ENCODE assay signal across 17 cellular contexts in genomic region chr16:8886593-8887437, GRCh38. TPM values are rescaled to one million over a fixed set of nuclear protein-coding genes. Genes with fewer than 3 reads are reported as not detected.
DNase-seq lines count a peak whose midpoint lies in the region; ATAC-seq, FAIRE-seq and TF ChIP-seq lines count a peak whose summit lies in the region.
"Had no signal": no experiment of that assay in that cellular context is flagged by ENCODE, and none has a peak within 500 bp of the region (broad histone marks: within the 10 kb centered on the region; RNA-seq: fewer than 3 reads in every experiment).

No MANE protein-coding gene starts in this region.

- H3K4me3 Mint-ChIP-seq in activated CD8-positive, alpha-beta T cell treated with anti-CD3 and anti-CD28 coated beads, Interleukin-2, amount 10 ng/mL, durations not matched to agents 7 days and 5 days, result no peak overlapping the region
- no peak overlapping the region for H3K4me3 Mint-ChIP-seq in activated CD8-positive, alpha-beta T cell treated with anti-CD3 and anti-CD28 coated beads for 36 hours
- H3K4me3 Mint-ChIP-seq in T-helper 17 cell, result peak overlapping the region; percentile 49

- peaks cover 9% of the 10 kb centered on the region for H3K4me1 Mint-ChIP-seq in activated CD8-positive, alpha-beta T cell treated with anti-CD3 and anti-CD28 coated beads, Interleukin-2, amount 10 ng/mL, durations not matched to agents 7 days and 5 days (ENCODE audit: low read depth)
- H3K4me1 Mint-ChIP-seq in activated CD8-positive, alpha-beta T cell treated with anti-CD3 and anti-CD28 coated beads for 36 hours (ENCODE audit: low read depth), result peaks cover 15% of the 10 kb centered on the region
- peaks cover 22% of the 10 kb centered on the region for H3K4me1 Mint-ChIP-seq in T-helper 17 cell

- POLR2A ChIA-PET in activated CD8-positive, alpha-beta T cell treated with anti-CD3 and anti-CD28 coated beads, Interleukin-2, amount 10 ng/mL, durations not matched to agents 7 days and 5 days (lab: Charles Lee), result interaction anchor here (1.2 kb wide), 1 partner anchor 8 kb away, joined by 3 read pairs; no protein-coding TSS in a partner anchor
- POLR2A ChIA-PET in activated CD8-positive, alpha-beta T cell treated with anti-CD3 and anti-CD28 coated beads for 36 hours (lab: Charles Lee), result interaction anchor here (1.4 kb wide), 1 partner anchor 13 kb away, joined by 3 read pairs; no protein-coding TSS in a partner anchor

- no peak overlapping the region for H3K9ac ChIP-seq in kidney (ENCODE audit: low read length in 2 of 2)

- peaks cover 8 to 18% of the 10 kb centered on the region in 2 donors for H3K36me3 ChIP-seq in kidney (ENCODE audit: control insufficient read depth in 1 of 2, insufficient read depth in 2 of 2, low read length in 2 of 2)
- H3K36me3 ChIP-seq in spleen, result peaks cover 0 to 41% (median 19%) of the 10 kb centered on the region in 6 donors

- intact Hi-C loops in activated CD8-positive, alpha-beta T cell treated with anti-CD3 and anti-CD28 coated beads for 36 hours (cut with micrococcal nuclease), result no loop called here
- intact Hi-C loops in kidney (cut with DNase I), result loop anchor here (10.0 kb wide), 1 partner anchor 82 kb away; no protein-coding TSS in a partner anchor
- intact Hi-C loops in spleen (cut with DNase I; ENCODE audit: low total_unique reads), result no loop called here

- H3K4me3 ChIP-seq in kidney (ENCODE audit: low read length in 2 of 2) (no peak overlapping the region), spleen (no peak overlapping the region)
- H3K4me3 ChIP-seq: A549, lung had no signal

- no peak for TF ChIP-seq CTCF in activated CD8-positive, alpha-beta T cell treated with anti-CD3 and anti-CD28 coated beads for 36 hours (IDR thresholded peaks at IDR 0.05)
- no peak for TF ChIP-seq CTCF in kidney (IDR thresholded peaks at IDR 0.05; ENCODE audit: borderline replicate concordance, extremely low read depth, insufficient read depth)
- TF ChIP-seq CTCF in spleen (IDR thresholded peaks at IDR 0.05 in 8 of 11, conservative IDR thresholded peaks at IDR 0.05 in 3 of 11), result no peak
- TF ChIP-seq CTCF in omental fat pad (IDR thresholded peaks at IDR 0.05), result no peak

- no peak for ATAC-seq in activated CD8-positive, alpha-beta T cell treated with anti-CD3 and anti-CD28 coated beads, Interleukin-2, amount 10 ng/mL, durations not matched to agents 7 days and 5 days
- no peak for ATAC-seq in activated CD8-positive, alpha-beta T cell treated with anti-CD3 and anti-CD28 coated beads for 36 hours
- ATAC-seq in T-helper 17 cell, result no peak
- no peak for ATAC-seq in HG03095 (IDR thresholded peaks at IDR 0.05; ENCODE audit: unreplicated experiment)
- no peak for ATAC-seq in omental fat pad (ENCODE audit: low FRiP score)

- no peaks in the 10 kb centered on the region for H3K9me3 Mint-ChIP-seq in activated CD8-positive, alpha-beta T cell treated with anti-CD3 and anti-CD28 coated beads, Interleukin-2, amount 10 ng/mL, durations not matched to agents 7 days and 5 days (ENCODE audit: insufficient read depth)
- no peaks in the 10 kb centered on the region for H3K9me3 Mint-ChIP-seq in activated CD8-positive, alpha-beta T cell treated with anti-CD3 and anti-CD28 coated beads for 36 hours
- H3K9me3 Mint-ChIP-seq: activated T-helper 2 cell treated with anti-CD3 and anti-CD28 coated beads, Interferon-gamma antibody, Interleukin-2, Interleukin-4, amounts not matched to agents 10 μg/mL and 5 μg/mL and 100 μg/mL, durations not matched to agents 14 hours and 24 hours and 36 hours had no signal

- H3K36me3 Mint-ChIP-seq in activated CD8-positive, alpha-beta T cell treated with anti-CD3 and anti-CD28 coated beads, Interleukin-2, amount 10 ng/mL, durations not matched to agents 7 days and 5 days (ENCODE audit: low read depth), result peaks cover 24% of the 10 kb centered on the region
- H3K36me3 Mint-ChIP-seq in activated CD8-positive, alpha-beta T cell treated with anti-CD3 and anti-CD28 coated beads for 36 hours (ENCODE audit: low read depth), result peaks cover 16% of the 10 kb centered on the region
- peaks cover 2% of the 10 kb centered on the region for H3K36me3 Mint-ChIP-seq in T-helper 17 cell (ENCODE audit: low read depth)

- DNase-seq in activated CD8-positive, alpha-beta T cell treated with anti-CD3 and anti-CD28 coated beads, Interleukin-2, amount 10 ng/mL, durations not matched to agents 7 days and 5 days, result no peak
- DNase-seq in activated CD8-positive, alpha-beta T cell treated with anti-CD3 and anti-CD28 coated beads for 36 hours, result no peak
- no peak for DNase-seq in T-helper 17 cell
- DNase-seq in kidney, result peak; percentile 17
- peak; percentile 37 for DNase-seq in spleen
- DNase-seq in iPS-NIHi7 (ENCODE audit: extremely low spot score), result no peak
- DNase-seq in omental fat pad (ENCODE audit: low spot score), result no peak
- DNase-seq: foreskin melanocyte, NCI-H1694, NCI-H446 treated with DMSO at 0.1 percent for 48 hours, OCI-M1 had no signal

- H3K9me3 ChIP-seq in T-helper 17 cell (ENCODE audit: control insufficient read depth, low read length, poor library complexity, severe bottlenecking) (no peaks in the 10 kb centered on the region), kidney (ENCODE audit: control insufficient read depth in 1 of 2, low read length in 2 of 2) (no peaks in the 10 kb centered on the region), spleen (no peaks in the 10 kb centered on the region)
- H3K9me3 ChIP-seq: A549 had no signal

- H3K27me3 ChIP-seq in spleen (replicated peaks in 1 of 7), result peaks cover 0 to 37% (median 0%) of the 10 kb centered on the region in 7 donors

- H3K27ac Mint-ChIP-seq in activated CD8-positive, alpha-beta T cell treated with anti-CD3 and anti-CD28 coated beads, Interleukin-2, amount 10 ng/mL, durations not matched to agents 7 days and 5 days, result peak overlapping the region; percentile 32
- H3K27ac Mint-ChIP-seq in activated CD8-positive, alpha-beta T cell treated with anti-CD3 and anti-CD28 coated beads for 36 hours, result no peak overlapping the region
- H3K27ac Mint-ChIP-seq in T-helper 17 cell, result peak overlapping the region; percentile 86
- H3K27ac Mint-ChIP-seq: activated T-helper 2 cell treated with anti-CD3 and anti-CD28 coated beads, Interferon-gamma antibody, Interleukin-2, Interleukin-4, amounts not matched to agents 10 μg/mL and 5 μg/mL and 100 μg/mL, durations not matched to agents 14 hours and 24 hours and 36 hours had no signal

- no peak overlapping the region for H3K27ac ChIP-seq in kidney (ENCODE audit: low read depth in 2 of 2, low read length in 2 of 2)
- H3K27ac ChIP-seq in spleen, result no peak overlapping the region

- no peak for TF ChIP-seq POLR2A in spleen (IDR thresholded peaks at IDR 0.05)

- peaks cover 5% of the 10 kb centered on the region for H3K27me3 Mint-ChIP-seq in activated CD8-positive, alpha-beta T cell treated with anti-CD3 and anti-CD28 coated beads, Interleukin-2, amount 10 ng/mL, durations not matched to agents 7 days and 5 days (ENCODE audit: low read depth)
- H3K27me3 Mint-ChIP-seq in activated CD8-positive, alpha-beta T cell treated with anti-CD3 and anti-CD28 coated beads for 36 hours, result no peaks in the 10 kb centered on the region
- H3K27me3 Mint-ChIP-seq in T-helper 17 cell, result peaks cover 13% of the 10 kb centered on the region

- 73 to 85% (median 76%) methylated on average over 17 to 19 of the region's 19 CpGs for WGBS in spleen, 5 donors

- CTCF ChIA-PET in activated CD8-positive, alpha-beta T cell treated with anti-CD3 and anti-CD28 coated beads, Interleukin-2, amount 10 ng/mL, durations not matched to agents 7 days and 5 days (lab: Charles Lee), result interaction anchor here (0.9 to 4.1 kb wide), 2 partner anchors 7 to 248 kb away, joined by 3 to 19 read pairs; no protein-coding TSS in a partner anchor
- CTCF ChIA-PET in activated CD8-positive, alpha-beta T cell treated with anti-CD3 and anti-CD28 coated beads for 36 hours (lab: Charles Lee), result interaction anchor here (0.9 to 1.4 kb wide), 3 partner anchors 13 to 122 kb away, joined by 3 to 4 read pairs (median 3); no protein-coding TSS in a partner anchor

- no peak for FAIRE-seq in kidney (lab: Jason Lieb, UNC)
- FAIRE-seq: A549 had no signal

- H3K4me1 ChIP-seq in kidney (ENCODE audit: control insufficient read depth in 1 of 2, insufficient read depth in 1 of 2, low read depth in 1 of 2, low read length in 2 of 2) (peaks cover 0 to 4% of the 10 kb centered on the region in 2 donors), spleen (peaks cover 0 to 39% (median 16%) of the 10 kb centered on the region in 6 donors)

RNA-seq across cellular contexts. Expression of gene LITAFD, which starts 4.7 kb away (rescaled TPM):
- not detected for total RNA-seq in activated CD8-positive, alpha-beta T cell treated with anti-CD3 and anti-CD28 coated beads, Interleukin-2, amount 10 ng/mL, durations not matched to agents 7 days and 5 days
- not detected for total RNA-seq in activated CD8-positive, alpha-beta T cell treated with anti-CD3 and anti-CD28 coated beads for 36 hours
- under 1 TPM in 1 of 2 donors, not detected in 1; 0.75 TPM for total RNA-seq in T-helper 17 cell
- not detected for total RNA-seq in kidney
- not detected for polyA plus RNA-seq in kidney (ENCODE audit: insufficient read depth, low read depth, low replicate concordance)
- not detected for total RNA-seq in spleen
- not detected for polyA plus RNA-seq in spleen
- not detected for total RNA-seq in omental fat pad
- total RNA-seq: activated T-helper 2 cell treated with anti-CD3 and anti-CD28 coated beads, Interferon-gamma antibody, Interleukin-2, Interleukin-4, amounts not matched to agents 10 μg/mL and 5 μg/mL and 100 μg/mL, durations not matched to agents 14 hours and 24 hours and 36 hours; cerebellum; lung; urinary bladder had no signal
- polyA plus RNA-seq: A549, lung, urinary bladder had no signal

RNA-seq across cellular contexts. Expression of gene CARHSP1, which starts 18.0 kb away (rescaled TPM):
- total RNA-seq in activated CD8-positive, alpha-beta T cell treated with anti-CD3 and anti-CD28 coated beads, Interleukin-2, amount 10 ng/mL, durations not matched to agents 7 days and 5 days, result 100 to 1,000 TPM; 209 to 217 TPM
- 10 to 100 TPM; 63.9 to 72.6 TPM for total RNA-seq in activated CD8-positive, alpha-beta T cell treated with anti-CD3 and anti-CD28 coated beads for 36 hours
- 10 to 100 TPM; 25.4 to 30.4 TPM for total RNA-seq in T-helper 17 cell
- 134 TPM for total RNA-seq in kidney
- polyA plus RNA-seq in kidney (ENCODE audit: insufficient read depth, low read depth, low replicate concordance), result 130 TPM
- total RNA-seq in spleen, result 10 to 100 TPM; 45.5 to 75.2 (median 53.2) TPM
- polyA plus RNA-seq in spleen, result 10 to 100 TPM; 42.6 to 98.0 (median 84.2) TPM
- 100 to 1,000 TPM in 3 of 4 donors, 10 to 100 TPM in 1; 89.3 to 135 (median 124) TPM for total RNA-seq in omental fat pad

Comparison
In these comparisons a context has a peak if more than half of its experiments do, and no peak if none do; other contexts are left out.
1. DNase-seq: peak in kidney (single experiment) and spleen (single experiment); none in activated CD8-positive, alpha-beta T cell treated with anti-CD3 and anti-CD28 coated beads, Interleukin-2, amount 10 ng/mL, durations not matched to agents 7 days and 5 days (single experiment), activated CD8-positive, alpha-beta T cell treated with anti-CD3 and anti-CD28 coated beads for 36 hours (single experiment), T-helper 17 cell (0 of 3), iPS-NIHi7 (single experiment) and omental fat pad (single experiment).